ENCODE assay signal across 24 cellular contexts in genomic region chr9:81474792-81475191, GRCh38.
"Had no signal": no experiment of that assay in that cellular context is flagged by ENCODE, and none has a peak within 500 bp of the region (broad histone marks: within the 10 kb centered on the region; RNA-seq: fewer than 3 reads in every experiment).

No MANE protein-coding gene starts in this region.

- DNase-seq: hypothalamus; immature natural killer cell; kidney; left colon; left lung; lower lobe of right lung; mammary epithelial cell; mesendoderm; naive thymus-derived CD4-positive, alpha-beta T cell; ovary; right lobe of liver; stimulated activated CD4-positive, alpha-beta T cell treated with anti-CD3 and anti-CD28 coated beads, Interleukin-12 subunit alpha, Interleukin-12 subunit beta, amount 100 ng/mL, for 4 hours; stimulated activated CD4-positive, alpha-beta T cell treated with anti-CD3 and anti-CD28 coated beads, Interleukin-15, amount 100 ng/mL, for 24 hours; stimulated activated CD4-positive, alpha-beta T cell treated with anti-CD3 and anti-CD28 coated beads, Interleukin-2, amount 100 ng/mL, for 24 hours; stimulated activated CD4-positive, alpha-beta T cell treated with anti-CD3 and anti-CD28 coated beads, Interleukin-4, amount 100 ng/mL, for 24 hours; stimulated activated naive CD4-positive, alpha-beta T cell; tibial artery; uterus had no signal

- H3K4me1 ChIP-seq: left lung, lower lobe of right lung, right atrium auricular region, right lobe of liver, suprapubic skin, tibial artery, uterus had no signal

- H3K36me3 ChIP-seq: left lung, lower lobe of right lung, ovary, right atrium auricular region, right lobe of liver, suprapubic skin, thoracic aorta, tibial artery, uterus had no signal

- ATAC-seq: left colon; left lung; lower lobe of right lung; naive thymus-derived CD4-positive, alpha-beta T cell; natural killer cell treated with Interleukin-12 subunit alpha and Interleukin-12 subunit beta and Interleukin-15 and Interleukin-18, amount 100 ng/mL, for 72 hours; right lobe of liver; stimulated activated effector memory CD8-positive, alpha-beta T cell treated with anti-CD3 and anti-CD28 coated beads, Interleukin-12 subunit alpha, Interleukin-12 subunit beta, amount 100 ng/mL, for 72 hours had no signal

- H3K27ac ChIP-seq: left lung, lower lobe of right lung, ovary, right atrium auricular region, right lobe of liver, skin epidermis, suprapubic skin, thoracic aorta, tibial artery, uterus had no signal

- H3K4me3 ChIP-seq: left lung, lower lobe of right lung, ovary, right atrium auricular region, right lobe of liver, skin epidermis, suprapubic skin, thoracic aorta, tibial artery, uterus had no signal

- H3K9me3 ChIP-seq: left lung, lower lobe of right lung, ovary, right atrium auricular region, right lobe of liver, suprapubic skin, thoracic aorta, tibial artery, uterus had no signal

- H3K27me3 ChIP-seq: left lung, ovary, right atrium auricular region, right lobe of liver, suprapubic skin, tibial artery, uterus had no signal
